ENCODE assay signal across 8 cellular contexts in the genomic region with DNA sequence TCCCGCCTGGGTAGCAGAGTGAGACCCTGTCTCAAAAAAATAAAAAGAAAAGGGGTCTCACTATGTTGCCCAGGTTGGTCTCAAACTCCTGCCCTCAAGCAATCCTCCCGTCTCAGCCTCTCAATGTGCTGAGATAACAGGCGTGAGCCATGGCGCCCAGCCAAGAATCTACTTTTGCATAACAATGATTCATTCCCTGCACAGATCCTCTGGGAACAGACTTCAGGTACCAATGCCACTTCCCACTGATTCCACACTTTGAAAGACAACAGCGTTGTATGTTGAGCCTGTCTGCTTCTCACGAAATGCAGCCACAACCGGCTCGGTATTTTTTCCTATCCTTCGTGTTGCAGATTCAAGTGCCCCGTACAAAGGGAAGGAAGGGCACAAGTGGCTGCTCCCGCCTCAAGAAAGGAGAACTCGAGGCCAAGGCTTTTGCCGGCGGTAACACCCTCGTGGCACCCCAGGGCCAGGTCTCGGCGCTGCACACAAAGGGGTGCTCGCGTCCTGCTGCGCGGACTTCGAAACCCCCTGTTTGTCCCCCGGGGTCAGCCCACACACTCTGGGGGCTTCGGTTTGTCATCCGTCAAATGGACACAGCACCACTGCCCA. TPM values are rescaled to one million over a fixed set of nuclear protein-coding genes. Genes with fewer than 3 reads are reported as not detected.
DNase-seq lines count a peak whose midpoint lies in the region; ATAC-seq and TF ChIP-seq lines count a peak whose summit lies in the region.

No MANE protein-coding gene starts in this region.

- WGBS in mesodermal cell (ENCODE audit: insufficient coverage in 2 of 2), 2 experiments = 3 to 4% methylated on average over 25 of the region's 25 CpGs

- H3K4me3 ChIP-seq in mesodermal cell (ENCODE audit: extremely low read depth, insufficient read depth, low read length, poor library complexity, severe bottlenecking) = peak overlapping the region; percentile 93

- no peak for TF ChIP-seq CTCF in endothelial cell (IDR thresholded peaks at IDR 0.05; ENCODE audit: unreplicated experiment)

- CTCF ChIA-PET in activated CD4-positive, alpha-beta memory T cell treated with anti-CD3 and anti-CD28 coated beads, Interleukin-2, amount 10 ng/mL, durations not matched to agents 7 days and 5 days (lab: Charles Lee) = interaction anchor here (1.0 to 1.6 kb wide), 4 partner anchors 10 to 69 kb away, joined by 3 to 15 read pairs (median 4); no protein-coding TSS in a partner anchor

- H3K9me3 Mint-ChIP-seq in activated CD4-positive, alpha-beta memory T cell treated with anti-CD3 and anti-CD28 coated beads, Interleukin-2, amount 10 ng/mL, durations not matched to agents 7 days and 5 days = no peaks in the 10 kb centered on the region
- no peaks in the 10 kb centered on the region for H3K9me3 Mint-ChIP-seq in endothelial cell (ENCODE audit: unreplicated experiment)

- H3K27me3 Mint-ChIP-seq in activated CD4-positive, alpha-beta memory T cell treated with anti-CD3 and anti-CD28 coated beads, Interleukin-2, amount 10 ng/mL, durations not matched to agents 7 days and 5 days = no peaks in the 10 kb centered on the region
- peaks cover 7% of the 10 kb centered on the region for H3K27me3 Mint-ChIP-seq in endothelial cell (ENCODE audit: unreplicated experiment)

- H3K27ac ChIP-seq in mesodermal cell (ENCODE audit: low read depth, low read length, severe bottlenecking) (peak overlapping the region; percentile 82), substantia nigra (ENCODE audit: low read depth, low read length, poor library complexity, severe bottlenecking) (peak overlapping the region; percentile 91)

- H3K4me1 Mint-ChIP-seq in activated CD4-positive, alpha-beta memory T cell treated with anti-CD3 and anti-CD28 coated beads, Interleukin-2, amount 10 ng/mL, durations not matched to agents 7 days and 5 days = peaks cover 35% of the 10 kb centered on the region
- H3K4me1 Mint-ChIP-seq in endothelial cell (ENCODE audit: unreplicated experiment) = peaks cover 7% of the 10 kb centered on the region

- peaks cover 42% of the 10 kb centered on the region for H3K36me3 ChIP-seq in mesodermal cell (ENCODE audit: control insufficient read depth, insufficient read depth, low read length)

- DNase-seq in C1 segment of cervical spinal cord (lab: John Stamatoyannopoulos, UW) (peak in 9 of 14 donors; percentile 39 to 66 (median 54)), NCI-H446 treated with DMSO at 0.1 percent for 48 hours (lab: John Stamatoyannopoulos, UW) (peak; percentile 49), endothelial cell (ENCODE audit: low spot score) (peak; percentile 31), substantia nigra (lab: John Stamatoyannopoulos, UW) (peak in 22 of 49 donors; percentile 11 to 85 (median 46))
- DNase-seq in activated CD4-positive, alpha-beta memory T cell treated with anti-CD3 and anti-CD28 coated beads, Interleukin-2, amount 10 ng/mL, durations not matched to agents 7 days and 5 days = peak; percentile 38

- peak overlapping the region; percentile 92 for H3K27ac Mint-ChIP-seq in activated CD4-positive, alpha-beta memory T cell treated with anti-CD3 and anti-CD28 coated beads, Interleukin-2, amount 10 ng/mL, durations not matched to agents 7 days and 5 days
- peak overlapping the region; percentile 40 for H3K27ac Mint-ChIP-seq in endothelial cell (ENCODE audit: unreplicated experiment)

- no peaks in the 10 kb centered on the region for H3K9me3 ChIP-seq in mesodermal cell (ENCODE audit: control insufficient read depth, low read length)

- H3K4me1 ChIP-seq in mesodermal cell (ENCODE audit: control insufficient read depth, insufficient read depth, low read length, poor library complexity, severe bottlenecking) = peaks cover 17% of the 10 kb centered on the region

- peak; percentile 22 for ATAC-seq in GM19328 (IDR thresholded peaks at IDR 0.05; ENCODE audit: unreplicated experiment)
- peak; percentile 27 for ATAC-seq in HG03442 (IDR thresholded peaks at IDR 0.05; ENCODE audit: unreplicated experiment)

- peaks cover 34% of the 10 kb centered on the region for H3K36me3 Mint-ChIP-seq in activated CD4-positive, alpha-beta memory T cell treated with anti-CD3 and anti-CD28 coated beads, Interleukin-2, amount 10 ng/mL, durations not matched to agents 7 days and 5 days (ENCODE audit: low read depth)
- peaks cover 14% of the 10 kb centered on the region for H3K36me3 Mint-ChIP-seq in endothelial cell (ENCODE audit: low read depth, unreplicated experiment)

- H3K4me3 Mint-ChIP-seq in activated CD4-positive, alpha-beta memory T cell treated with anti-CD3 and anti-CD28 coated beads, Interleukin-2, amount 10 ng/mL, durations not matched to agents 7 days and 5 days = peak overlapping the region; percentile 88
- H3K4me3 Mint-ChIP-seq in endothelial cell (ENCODE audit: unreplicated experiment) = peak overlapping the region; percentile 96

- POLR2A ChIA-PET in activated CD4-positive, alpha-beta memory T cell treated with anti-CD3 and anti-CD28 coated beads, Interleukin-2, amount 10 ng/mL, durations not matched to agents 7 days and 5 days (lab: Charles Lee) = interaction anchor here (0.6 to 2.8 kb wide), 8 partner anchors 10 to 624 kb away, joined by 3 to 39 read pairs (median 4); partner anchors contain the start of genes AIMP2 and PMS2

RNA-seq across cellular contexts. Expression of gene DAGLB, which starts 0.7 kb away (rescaled TPM):
- total RNA-seq in activated CD4-positive, alpha-beta memory T cell treated with anti-CD3 and anti-CD28 coated beads, Interleukin-2, amount 10 ng/mL, durations not matched to agents 7 days and 5 days = 10 to 100 TPM; 15.7 to 16.5 TPM
- total RNA-seq in endothelial cell (ENCODE audit: unreplicated experiment) = 27.2 TPM
- polyA plus RNA-seq in mesodermal cell (2013, experiment 1 of 2) = 14.7 TPM
- 13.1 TPM for polyA plus RNA-seq in mesodermal cell (2013, experiment 2 of 2)

RNA-seq across cellular contexts. Expression of gene KDELR2, which starts 36.9 kb away (rescaled TPM):
- 10 to 100 TPM; 64.1 to 72.1 TPM for total RNA-seq in activated CD4-positive, alpha-beta memory T cell treated with anti-CD3 and anti-CD28 coated beads, Interleukin-2, amount 10 ng/mL, durations not matched to agents 7 days and 5 days
- 105 TPM for total RNA-seq in endothelial cell (ENCODE audit: unreplicated experiment)
- polyA plus RNA-seq in mesodermal cell (2013, experiment 1 of 2) = 219 TPM
- 199 TPM for polyA plus RNA-seq in mesodermal cell (2013, experiment 2 of 2)
